Comparison of ENCODE assay signal across 27 cellular contexts in the genomic region with DNA sequence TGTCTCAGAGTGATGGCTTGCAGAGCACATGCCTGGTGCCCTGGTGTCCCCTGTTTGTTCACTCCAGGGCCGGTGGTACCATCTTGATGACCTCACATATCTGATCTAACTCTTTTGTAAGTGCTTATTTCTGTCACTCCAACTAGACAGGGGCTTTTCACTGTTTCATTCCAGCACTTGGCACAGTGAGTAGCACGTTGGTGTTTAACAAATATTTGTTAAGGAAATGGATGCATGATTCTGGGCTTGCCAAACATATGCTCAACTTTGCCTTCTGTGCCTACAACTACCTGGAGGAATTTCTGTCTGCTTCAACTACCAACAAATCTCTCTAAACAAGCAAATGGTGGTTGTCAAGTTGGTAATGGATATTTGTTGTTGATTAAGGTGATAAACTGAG. TPM values are rescaled to one million over a fixed set of nuclear protein-coding genes. Genes with fewer than 3 reads are reported as not detected.
"Had no signal": no experiment of that assay in that cellular context is flagged by ENCODE, and none has a peak within 500 bp of the region (broad histone marks: within the 10 kb centered on the region; RNA-seq: fewer than 3 reads in every experiment).

No MANE protein-coding gene starts in this region.

- DNase-seq: dorsolateral prefrontal cortex; effector CD4-positive, alpha-beta T cell; foreskin fibroblast; gastrocnemius medialis; heart left ventricle; kidney; naive thymus-derived CD4-positive, alpha-beta T cell; nephron progenitor cell; nucleus accumbens; sigmoid colon; stimulated activated CD4-positive, alpha-beta T cell treated with anti-CD3 and anti-CD28 coated beads, Interleukin-4, amount 100 ng/mL, for 4 hours; stimulated activated naive CD8-positive, alpha-beta T cell treated with anti-CD3 and anti-CD28 coated beads, Interleukin-15, Interleukin-2, amounts not matched to agents 100 U/mL and 50 U/mL, for 24 hours; substantia nigra; testis; tibial artery; upper lobe of left lung had no signal

- H3K4me3 Mint-ChIP-seq: memory B cell; naive thymus-derived CD4-positive, alpha-beta T cell; nephron progenitor cell; stimulated activated memory B cell treated with anti-CD40 and anti-IgM and Interleukin-4, amounts not matched to agents 10 μg/mL and 1 μg/mL and 100 μg/mL, for 72 hours had no signal

- H3K9me3 Mint-ChIP-seq: memory B cell; naive thymus-derived CD4-positive, alpha-beta T cell; stimulated activated memory B cell treated with anti-CD40 and anti-IgM and Interleukin-4, amounts not matched to agents 10 μg/mL and 1 μg/mL and 100 μg/mL, for 72 hours had no signal

- H3K4me1 Mint-ChIP-seq: memory B cell; naive thymus-derived CD4-positive, alpha-beta T cell; stimulated activated memory B cell treated with anti-CD40 and anti-IgM and Interleukin-4, amounts not matched to agents 10 μg/mL and 1 μg/mL and 100 μg/mL, for 72 hours had no signal

- ATAC-seq: gastrocnemius medialis; heart left ventricle; left lobe of liver; naive thymus-derived CD4-positive, alpha-beta T cell; stimulated activated memory B cell treated with anti-CD40 and anti-IgM and Interleukin-4, amounts not matched to agents 10 μg/mL and 1 μg/mL and 100 μg/mL, for 72 hours; stimulated activated naive CD8-positive, alpha-beta T cell treated with anti-CD3 and anti-CD28 coated beads, Interleukin-15, Interleukin-2, amounts not matched to agents 100 U/mL and 50 U/mL, for 24 hours had no signal

- H3K36me3 Mint-ChIP-seq: memory B cell; naive thymus-derived CD4-positive, alpha-beta T cell; stimulated activated memory B cell treated with anti-CD40 and anti-IgM and Interleukin-4, amounts not matched to agents 10 μg/mL and 1 μg/mL and 100 μg/mL, for 72 hours had no signal

- H3K27ac Mint-ChIP-seq: memory B cell; naive thymus-derived CD4-positive, alpha-beta T cell; nephron progenitor cell; stimulated activated memory B cell treated with anti-CD40 and anti-IgM and Interleukin-4, amounts not matched to agents 10 μg/mL and 1 μg/mL and 100 μg/mL, for 72 hours had no signal

RNA-seq across cellular contexts. Expression of a gene that starts 31.6 kb away (rescaled TPM):
- total RNA-seq: gastrocnemius medialis, heart left ventricle, hepatocyte, kidney, left lobe of liver, liver, mucosa of gallbladder, osteocyte, prostate gland, right atrium auricular region, sigmoid colon, skeletal muscle tissue, testis, upper lobe of left lung, vagina had no signal
